In the genomic region with DNA sequence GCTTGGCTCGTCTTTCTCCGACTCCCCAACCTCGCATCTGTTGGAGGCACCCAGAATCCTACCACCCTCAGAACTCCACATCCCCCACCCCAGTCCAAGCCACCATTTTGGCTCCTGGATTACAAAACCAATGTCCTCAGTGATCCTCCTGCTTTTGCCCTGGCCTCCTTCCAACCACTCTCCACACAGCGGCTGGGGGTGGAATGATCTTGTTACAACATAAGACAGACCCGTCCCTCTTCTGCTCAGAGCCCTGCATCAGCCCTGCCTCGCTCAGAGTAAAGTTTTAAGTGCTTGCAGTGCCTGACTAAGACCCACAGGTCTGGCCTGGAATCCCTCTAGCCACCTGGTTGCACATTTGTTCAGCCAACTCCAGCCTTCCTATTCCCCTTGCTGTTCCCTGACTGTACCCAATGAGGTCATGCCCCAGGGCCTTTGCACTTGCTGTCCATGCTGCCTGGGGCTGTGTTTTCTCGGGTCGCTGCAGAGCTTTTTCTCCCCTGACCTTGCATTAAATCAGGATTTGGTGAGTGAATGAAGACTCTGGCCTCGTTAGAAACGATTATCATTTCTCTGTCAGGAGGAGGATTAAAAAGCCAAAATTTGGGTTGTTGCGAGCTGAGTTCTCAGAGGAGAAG, we compare ENCODE assay signal across 19 cellular contexts.
A peak's percentile ranks its signal among the peaks of the same experiment; 100 is the strongest.
DNase-seq lines count a peak whose midpoint lies in the region; ATAC-seq, FAIRE-seq and TF ChIP-seq lines count a peak whose summit lies in the region.
"Had no signal": no experiment of that assay in that cellular context is flagged by ENCODE, and none has a peak within 500 bp of the region (broad histone marks: within the 10 kb centered on the region; RNA-seq: fewer than 3 reads in every experiment).

No MANE protein-coding gene starts in this region.

- intact Hi-C loops in Panc1 (cut with micrococcal nuclease; ENCODE audit: unreplicated experiment) (no loop called here), stomach (cut with DNase I; ENCODE audit: low total_unique reads) (no loop called here), esophagus muscularis mucosa (cut with DNase I) (no loop called here), mucosa of descending colon (cut with DNase I, micrococcal nuclease) (no loop called here), HepG2 (cut with micrococcal nuclease; ENCODE audit: unreplicated experiment) (no loop called here)

- H3K27ac Mint-ChIP-seq in neural crest cell (ENCODE audit: unreplicated experiment), result peak overlapping the region; percentile 39
- H3K27ac Mint-ChIP-seq: CD14-positive monocyte; CD8-positive, alpha-beta T cell; IgD-negative memory B cell had no signal

- WGBS in stomach, 5 donors, result 78 to 89% (median 86%) methylated on average over 11 of the region's 11 CpGs
- 82% methylated on average over 11 of the region's 11 CpGs for WGBS in esophagus muscularis mucosa
- WGBS in HepG2 (ENCODE audit: low lambda C conversion rate), result 49% methylated on average over 11 of the region's 11 CpGs

- TF ChIP-seq EP300 in stomach (IDR thresholded peaks at IDR 0.05), result no peak
- no peak for TF ChIP-seq EP300 in esophagus muscularis mucosa (IDR thresholded peaks at IDR 0.05)
- no peak for TF ChIP-seq EP300 in HepG2 (IDR thresholded peaks at IDR 0.05; ENCODE audit: low read depth in 2 of 2, low read length in 2 of 2)
- TF ChIP-seq EP300 in HepG2 (CRISPR knock-in tag; IDR thresholded peaks at IDR 0.05; ENCODE audit: borderline replicate concordance), result no peak

- BruUV-seq in Panc1 (replicated peaks; lab: Mats Ljungman, UMichigan), result no TSS peak
- BruUV-seq in HepG2 (replicated peaks; lab: Mats Ljungman, UMichigan), result no TSS peak

- no peak overlapping the region for H3K27ac ChIP-seq in Panc1 (ENCODE audit: low read length)
- no peak overlapping the region for H3K27ac ChIP-seq in stomach
- no peak overlapping the region for H3K27ac ChIP-seq in esophagus muscularis mucosa (replicated peaks in 1 of 4)
- H3K27ac ChIP-seq in HepG2 (ENCODE audit: extremely low read length, insufficient read depth, low read length), result no peak overlapping the region
- H3K27ac ChIP-seq: A549 had no signal

- H3K9me3 ChIP-seq in Panc1 (ENCODE audit: control insufficient read depth, insufficient read depth, low read depth, low read length) (no peaks in the 10 kb centered on the region), stomach (peaks cover 0 to 8% (median 5%) of the 10 kb centered on the region in 4 donors), esophagus muscularis mucosa (peaks cover 0 to 4% (median 0%) of the 10 kb centered on the region in 4 donors), mucosa of descending colon (no peaks in the 10 kb centered on the region), HepG2 (ENCODE audit: low read length) (no peaks in the 10 kb centered on the region)
- H3K9me3 ChIP-seq: A549 had no signal

- CTCF ChIA-PET in Panc1 (lab: Charles Lee), result no interaction called here
- CTCF ChIA-PET in HepG2 (lab: Yijun Ruan, JAX; ENCODE audit: low intra/inter-chr PET ratio, low total read pairs), result no interaction called here

- H3K4me3 ChIP-seq in Panc1 (ENCODE audit: low read depth in 2 of 2, low read length in 2 of 2) (no peak overlapping the region), epithelial cell of esophagus (ENCODE audit: low read length) (no peak overlapping the region), stomach (no peak overlapping the region), esophagus muscularis mucosa (no peak overlapping the region), mucosa of descending colon (no peak overlapping the region), HepG2 (replicated peaks in 1 of 3; ENCODE audit: insufficient read depth in 1 of 3, low read depth in 2 of 3, low read length in 3 of 3) (no peak overlapping the region)
- H3K4me3 ChIP-seq: A549 had no signal

- no peaks in the 10 kb centered on the region for H3K36me3 Mint-ChIP-seq in neural crest cell (ENCODE audit: low read depth)
- H3K36me3 Mint-ChIP-seq: CD14-positive monocyte; CD8-positive, alpha-beta T cell; IgD-negative memory B cell had no signal

- DNase-seq in Panc1 (ENCODE audit: low read depth, low spot score), result no peak
- DNase-seq in epithelial cell of esophagus (ENCODE audit: low read depth), result peak; percentile 17
- DNase-seq in neural crest cell (ENCODE audit: low read depth, low spot score), result no peak
- DNase-seq in stomach, result peak; percentile 9
- DNase-seq in esophagus muscularis mucosa (ENCODE audit: extremely low spot score), result no peak
- no peak for DNase-seq in mucosa of descending colon
- no peak for DNase-seq in 8988T
- no peak for DNase-seq in HepG2 (ENCODE audit: low spot score)
- DNase-seq: COR-L47, DND-41, GDM1, HCEC 1CT had no signal

- H3K27me3 ChIP-seq in Panc1 (ENCODE audit: control insufficient read depth, insufficient read depth, low read length), result peaks cover 4% of the 10 kb centered on the region; the same call in 1 of the 2 replicates
- H3K27me3 ChIP-seq in stomach, result peaks cover 0 to 56% (median 0%) of the 10 kb centered on the region in 3 donors
- peaks cover 0 to 56% (median 1%) of the 10 kb centered on the region in 4 donors for H3K27me3 ChIP-seq in esophagus muscularis mucosa
- peaks cover 3 to 12% of the 10 kb centered on the region in 2 experiments; a peak in 4 of 5 replicates for H3K27me3 ChIP-seq in HepG2 (ENCODE audit: control insufficient read depth in 1 of 2, insufficient read depth in 2 of 2, low read length in 2 of 2)

- FAIRE-seq in HepG2 (lab: Jason Lieb, UNC), result no peak
- FAIRE-seq: A549, D721Med, GM12892, GM19239 had no signal

- no peak for TF ChIP-seq RAD21 in HepG2 (CRISPR knock-in tag; IDR thresholded peaks at IDR 0.05)

- H3K79me2 ChIP-seq in HepG2 (ENCODE audit: insufficient read depth, low read length), result no peaks in the 10 kb centered on the region

- H3K9ac ChIP-seq in HepG2 (ENCODE audit: insufficient read depth, low read depth, low read length), result no peak overlapping the region

- H3K9me3 Mint-ChIP-seq in neural crest cell, result no peaks in the 10 kb centered on the region
- H3K9me3 Mint-ChIP-seq: CD14-positive monocyte; CD8-positive, alpha-beta T cell had no signal

- H3K36me3 ChIP-seq in Panc1 (ENCODE audit: control insufficient read depth, insufficient read depth, low read length) (no peaks in the 10 kb centered on the region), stomach (no peaks in the 10 kb centered on the region), esophagus muscularis mucosa (no peaks in the 10 kb centered on the region), mucosa of descending colon (ENCODE audit: low read depth) (no peaks in the 10 kb centered on the region), HepG2 (replicated peaks in 1 of 2; ENCODE audit: control insufficient read depth in 1 of 2, insufficient read depth in 2 of 2, low read length in 2 of 2) (no peaks in the 10 kb centered on the region)

- H3K4me3 Mint-ChIP-seq in neural crest cell, result no peak overlapping the region
- H3K4me3 Mint-ChIP-seq: CD14-positive monocyte; CD8-positive, alpha-beta T cell; IgD-negative memory B cell had no signal

- H2AFZ ChIP-seq in HepG2 (ENCODE audit: low read length), result no peak overlapping the region

- TF ChIP-seq POLR2A in stomach (IDR thresholded peaks at IDR 0.05), result no peak
- no peak for TF ChIP-seq POLR2A in esophagus muscularis mucosa (IDR thresholded peaks at IDR 0.05; ENCODE audit: low read depth)
- TF ChIP-seq POLR2A in HepG2 (IDR thresholded peaks at IDR 0.05; ENCODE audit: insufficient read depth in 1 of 2, low read depth in 2 of 2, low read length in 2 of 2), result no peak

- in situ Hi-C loops in Panc1 (cut with HindIII; ENCODE audit: low pct_unique_long_range_greater_than_20kb, low sequenced_read_pairs), result no loop called here
- in situ Hi-C loops in HepG2 (cut with HindIII; ENCODE audit: extremely low pct_ligation_motif_present, low pct_unique_long_range_greater_than_20kb), result no loop called here

- 0 out of 2 replicates have a peak, but pooled peaks have one; percentile 27 for ATAC-seq in Panc1
- ATAC-seq in mucosa of descending colon, result no peak
- no peak for ATAC-seq in HepG2
- ATAC-seq: A549; CD8-positive, alpha-beta T cell had no signal

- no peak for TF ChIP-seq CTCF in Panc1 (IDR thresholded peaks at IDR 0.05)
- no peak for TF ChIP-seq CTCF in epithelial cell of esophagus (IDR thresholded peaks at IDR 0.05; ENCODE audit: insufficient read depth, low read depth, low read length, missing control alignments)
- no peak for TF ChIP-seq CTCF in neural crest cell (conservative IDR thresholded peaks at IDR 0.05)
- TF ChIP-seq CTCF in stomach (IDR thresholded peaks at IDR 0.05), result no peak
- TF ChIP-seq CTCF in esophagus muscularis mucosa (IDR thresholded peaks at IDR 0.05), result no peak
- TF ChIP-seq CTCF in mucosa of descending colon (IDR thresholded peaks at IDR 0.05), result no peak
- TF ChIP-seq CTCF in HepG2 (CRISPR knock-in tag; IDR thresholded peaks at IDR 0.05), result no peak

- peaks cover under 1% of the 10 kb centered on the region; the same call in 1 of the 2 replicates for H3K4me1 ChIP-seq in Panc1 (ENCODE audit: control insufficient read depth, insufficient read depth, low read length)
- peaks cover 0 to 5% (median under 1%) of the 10 kb centered on the region in 4 donors for H3K4me1 ChIP-seq in stomach
- no peaks in the 10 kb centered on the region for H3K4me1 ChIP-seq in esophagus muscularis mucosa
- H3K4me1 ChIP-seq in mucosa of descending colon (ENCODE audit: low read depth), result no peaks in the 10 kb centered on the region
- H3K4me1 ChIP-seq in HepG2 (ENCODE audit: insufficient read depth, low read length), result peaks cover 22% of the 10 kb centered on the region; the same call in 1 of the 2 replicates

- H4K20me1 ChIP-seq in HepG2 (ENCODE audit: insufficient read depth, low read length), result no peaks in the 10 kb centered on the region

- POLR2A ChIA-PET in Panc1 (lab: Charles Lee), result no interaction called here
- POLR2A ChIA-PET in HepG2 (lab: Yijun Ruan, JAX), result no interaction called here

- peaks cover 15% of the 10 kb centered on the region for H3K27me3 Mint-ChIP-seq in neural crest cell (ENCODE audit: low read depth)

- H3K4me2 ChIP-seq in HepG2 (ENCODE audit: low read depth, low read length), result no peak overlapping the region
- H3K4me2 ChIP-seq: A549 had no signal

- H3K4me1 Mint-ChIP-seq in neural crest cell, result no peaks in the 10 kb centered on the region
- H3K4me1 Mint-ChIP-seq: CD14-positive monocyte, IgD-negative memory B cell had no signal

TF ChIP-seq in HepG2, 621 proteins besides CTCF, POLR2A, EP300 and RAD21 (continues in another document):
- TF ChIP-seq HDAC2 (CRISPR knock-in tag; IDR thresholded peaks at IDR 0.05) (no peak), HES4 (CRISPR knock-in tag; IDR thresholded peaks at IDR 0.05; ENCODE audit: borderline replicate concordance) (no peak), FLYWCH1 (CRISPR knock-in tag; IDR thresholded peaks at IDR 0.05) (no peak), ZBTB21 (CRISPR knock-in tag; IDR thresholded peaks at IDR 0.05) (no peak), ZBTB1 (CRISPR knock-in tag; IDR thresholded peaks at IDR 0.05; ENCODE audit: borderline replicate concordance) (no peak), ZFP41 (CRISPR knock-in tag; IDR thresholded peaks at IDR 0.05; ENCODE audit: borderline replicate concordance) (no peak)
- TF ChIP-seq, protein P1, sequence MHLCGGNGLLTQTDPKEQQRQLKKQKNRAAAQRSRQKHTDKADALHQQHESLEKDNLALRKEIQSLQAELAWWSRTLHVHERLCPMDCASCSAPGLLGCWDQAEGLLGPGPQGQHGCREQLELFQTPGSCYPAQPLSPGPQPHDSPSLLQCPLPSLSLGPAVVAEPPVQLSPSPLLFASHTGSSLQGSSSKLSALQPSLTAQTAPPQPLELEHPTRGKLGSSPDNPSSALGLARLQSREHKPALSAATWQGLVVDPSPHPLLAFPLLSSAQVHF (CRISPR knock-in tag; IDR thresholded peaks at IDR 0.05), result no peak

Comparison
In these comparisons a context has a peak if more than half of its experiments do, and no peak if none do; other contexts are left out.
1. DNase-seq: peak in epithelial cell of esophagus (single experiment) and stomach (single experiment); none in Panc1 (single experiment), neural crest cell (single experiment), esophagus muscularis mucosa (single experiment), mucosa of descending colon (0 of 3), 8988T (single experiment) and HepG2 (single experiment).